In genomic region chr14:52150162-52150561, GRCh38 we compare ENCODE assay signal across 24 cellular contexts.
"Had no signal": no experiment of that assay in that cellular context is flagged by ENCODE, and none has a peak within 500 bp of the region (broad histone marks: within the 10 kb centered on the region; RNA-seq: fewer than 3 reads in every experiment).

No MANE protein-coding gene starts in this region.

- DNase-seq: dermis blood vessel endothelial cell; effector CD4-positive, alpha-beta T cell; foreskin melanocyte; head of caudate nucleus; kidney; left cardiac atrium; left ventricle myocardium superior; mesenchymal stem cell; midbrain; naive B cell; psoas muscle; retina; right lobe of liver; stimulated activated CD4-positive, alpha-beta T cell treated with anti-CD3 and anti-CD28 coated beads, Interleukin-4, amount 100 ng/mL, for 1 hour; stimulated activated CD8-positive, alpha-beta memory T cell treated with anti-CD3 and anti-CD28 coated beads, Interleukin-4, amount 100 ng/mL, for 48 hours; stimulated activated naive CD8-positive, alpha-beta T cell treated with anti-CD3 and anti-CD28 coated beads, Interleukin-15, Interleukin-2, amounts not matched to agents 100 U/mL and 50 U/mL, for 24 hours; thyroid gland; upper lobe of left lung had no signal

- H3K4me3 ChIP-seq: hepatocyte, lung, psoas muscle, right lobe of liver, suprapubic skin, thyroid gland, upper lobe of left lung, vagina had no signal

- H2AFZ ChIP-seq: hepatocyte, parathyroid adenoma had no signal

- H3K36me3 ChIP-seq: right lobe of liver, suprapubic skin, thyroid gland, upper lobe of left lung, vagina had no signal

- H3K79me2 ChIP-seq: hepatocyte, parathyroid adenoma had no signal

- FAIRE-seq: kidney had no signal

- H3K4me2 ChIP-seq: hepatocyte had no signal

- H3K9ac ChIP-seq: parathyroid adenoma had no signal

- H3K27ac ChIP-seq: hepatocyte, parathyroid adenoma, psoas muscle, right lobe of liver, suprapubic skin, thyroid gland, upper lobe of left lung, vagina had no signal

- H3K9me3 ChIP-seq: psoas muscle, right lobe of liver, suprapubic skin, thyroid gland, upper lobe of left lung, vagina had no signal

- ATAC-seq: left cardiac atrium; left ventricle myocardium superior; psoas muscle; right lobe of liver; stimulated activated effector memory CD8-positive, alpha-beta T cell treated with anti-CD3 and anti-CD28 coated beads, Interleukin-12 subunit alpha, Interleukin-12 subunit beta, amount 100 ng/mL, for 72 hours; stimulated activated naive CD8-positive, alpha-beta T cell treated with anti-CD3 and anti-CD28 coated beads, Interleukin-15, Interleukin-2, amounts not matched to agents 100 U/mL and 50 U/mL, for 24 hours had no signal

- H3K4me1 ChIP-seq: parathyroid adenoma, psoas muscle, right lobe of liver, suprapubic skin, thyroid gland, upper lobe of left lung, vagina had no signal

- H3K27me3 ChIP-seq: hepatocyte, right lobe of liver, thyroid gland, upper lobe of left lung, vagina had no signal
